In the genomic region with DNA sequence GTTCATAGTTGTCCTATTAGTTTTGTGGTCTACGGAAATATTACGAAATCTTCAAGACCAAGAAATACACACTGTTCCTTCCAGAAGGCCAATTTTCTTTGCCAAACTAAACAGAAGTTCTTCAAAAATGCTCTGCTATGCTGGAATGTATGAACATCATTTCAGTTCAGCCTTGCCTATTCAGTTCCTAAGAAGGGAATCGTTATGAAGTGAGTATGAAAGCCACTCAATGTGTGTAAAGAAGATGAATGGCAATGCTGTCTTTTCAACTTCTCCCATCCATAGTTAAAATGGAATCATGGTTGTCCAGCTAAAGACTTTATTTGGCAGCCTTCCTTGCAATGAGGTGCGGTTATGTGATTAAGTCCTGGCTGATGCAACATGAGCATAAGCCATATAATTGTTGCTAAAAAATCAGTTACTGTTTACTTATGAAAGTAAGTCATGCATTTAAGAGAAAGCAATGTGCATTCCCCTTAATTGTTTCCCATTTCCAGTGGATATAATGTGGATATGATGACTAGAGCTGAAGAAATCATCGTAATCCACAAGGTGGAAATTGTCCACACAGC, we compare ENCODE assay signal across 2 cellular contexts.
TF ChIP-seq lines count a peak whose summit lies in the region.

No MANE protein-coding gene starts in this region.

TF ChIP-seq in SK-N-SH treated with all-trans-retinoic acid at 6 μM for 48 hours, 23 proteins besides CTCF, POLR2A, EP300 and RAD21 (continued from another document):
- TF ChIP-seq, protein P1, sequence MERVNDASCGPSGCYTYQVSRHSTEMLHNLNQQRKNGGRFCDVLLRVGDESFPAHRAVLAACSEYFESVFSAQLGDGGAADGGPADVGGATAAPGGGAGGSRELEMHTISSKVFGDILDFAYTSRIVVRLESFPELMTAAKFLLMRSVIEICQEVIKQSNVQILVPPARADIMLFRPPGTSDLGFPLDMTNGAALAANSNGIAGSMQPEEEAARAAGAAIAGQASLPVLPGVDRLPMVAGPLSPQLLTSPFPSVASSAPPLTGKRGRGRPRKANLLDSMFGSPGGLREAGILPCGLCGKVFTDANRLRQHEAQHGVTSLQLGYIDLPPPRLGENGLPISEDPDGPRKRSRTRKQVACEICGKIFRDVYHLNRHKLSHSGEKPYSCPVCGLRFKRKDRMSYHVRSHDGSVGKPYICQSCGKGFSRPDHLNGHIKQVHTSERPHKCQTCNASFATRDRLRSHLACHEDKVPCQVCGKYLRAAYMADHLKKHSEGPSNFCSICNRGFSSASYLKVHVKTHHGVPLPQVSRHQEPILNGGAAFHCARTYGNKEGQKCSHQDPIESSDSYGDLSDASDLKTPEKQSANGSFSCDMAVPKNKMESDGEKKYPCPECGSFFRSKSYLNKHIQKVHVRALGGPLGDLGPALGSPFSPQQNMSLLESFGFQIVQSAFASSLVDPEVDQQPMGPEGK (CRISPR knock-in tag; IDR thresholded peaks at IDR 0.05; ENCODE audit: borderline replicate concordance), result no peak
TF ChIP-seq in SK-N-SH treated with all-trans-retinoic acid at 6 μM for 48 hours: peak in this region for 1.

TF ChIP-seq in SK-N-SH, 30 proteins besides CTCF, POLR2A, EP300 and RAD21 (continued from another document):
- TF ChIP-seq REST (IDR thresholded peaks at IDR 0.05; ENCODE audit: low read depth, low read length) (no peak), RXRA (IDR thresholded peaks at IDR 0.05; ENCODE audit: borderline replicate concordance, low read depth) (no peak), JUND (IDR thresholded peaks at IDR 0.05) (no peak), EZH2phosphoT487 (IDR thresholded peaks at IDR 0.05; ENCODE audit: borderline replicate concordance, low read depth) (no peak), POLR2AphosphoS5 (IDR thresholded peaks at IDR 0.05; ENCODE audit: low read depth, low read length) (no peak), YY1 (IDR thresholded peaks at IDR 0.05; ENCODE audit: low read depth) (no peak), NRF1 (IDR thresholded peaks at IDR 0.05; ENCODE audit: low read depth, low read length) (no peak), FOXM1 (IDR thresholded peaks at IDR 0.05; ENCODE audit: low read depth) (no peak), SMC3 (IDR thresholded peaks at IDR 0.05; ENCODE audit: low read depth, low read length) (no peak), TAF1 (IDR thresholded peaks at IDR 0.05; ENCODE audit: borderline replicate concordance, low read depth, low read length) (no peak)
- TF ChIP-seq, protein P2, sequence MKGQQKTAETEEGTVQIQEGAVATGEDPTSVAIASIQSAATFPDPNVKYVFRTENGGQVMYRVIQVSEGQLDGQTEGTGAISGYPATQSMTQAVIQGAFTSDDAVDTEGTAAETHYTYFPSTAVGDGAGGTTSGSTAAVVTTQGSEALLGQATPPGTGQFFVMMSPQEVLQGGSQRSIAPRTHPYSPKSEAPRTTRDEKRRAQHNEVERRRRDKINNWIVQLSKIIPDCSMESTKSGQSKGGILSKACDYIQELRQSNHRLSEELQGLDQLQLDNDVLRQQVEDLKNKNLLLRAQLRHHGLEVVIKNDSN (IDR thresholded peaks at IDR 0.05; ENCODE audit: borderline replicate concordance, low read depth), result no peak
- TF ChIP-seq, protein P3, sequence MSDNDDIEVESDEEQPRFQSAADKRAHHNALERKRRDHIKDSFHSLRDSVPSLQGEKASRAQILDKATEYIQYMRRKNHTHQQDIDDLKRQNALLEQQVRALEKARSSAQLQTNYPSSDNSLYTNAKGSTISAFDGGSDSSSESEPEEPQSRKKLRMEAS (IDR thresholded peaks at IDR 0.05; ENCODE audit: low read depth), result no peak
- TF ChIP-seq, protein P4, sequence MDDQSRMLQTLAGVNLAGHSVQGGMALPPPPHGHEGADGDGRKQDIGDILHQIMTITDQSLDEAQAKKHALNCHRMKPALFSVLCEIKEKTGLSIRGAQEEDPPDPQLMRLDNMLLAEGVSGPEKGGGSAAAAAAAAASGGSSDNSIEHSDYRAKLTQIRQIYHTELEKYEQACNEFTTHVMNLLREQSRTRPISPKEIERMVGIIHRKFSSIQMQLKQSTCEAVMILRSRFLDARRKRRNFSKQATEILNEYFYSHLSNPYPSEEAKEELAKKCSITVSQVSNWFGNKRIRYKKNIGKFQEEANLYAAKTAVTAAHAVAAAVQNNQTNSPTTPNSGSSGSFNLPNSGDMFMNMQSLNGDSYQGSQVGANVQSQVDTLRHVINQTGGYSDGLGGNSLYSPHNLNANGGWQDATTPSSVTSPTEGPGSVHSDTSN (IDR thresholded peaks at IDR 0.05), result no peak
- TF ChIP-seq, protein P5, sequence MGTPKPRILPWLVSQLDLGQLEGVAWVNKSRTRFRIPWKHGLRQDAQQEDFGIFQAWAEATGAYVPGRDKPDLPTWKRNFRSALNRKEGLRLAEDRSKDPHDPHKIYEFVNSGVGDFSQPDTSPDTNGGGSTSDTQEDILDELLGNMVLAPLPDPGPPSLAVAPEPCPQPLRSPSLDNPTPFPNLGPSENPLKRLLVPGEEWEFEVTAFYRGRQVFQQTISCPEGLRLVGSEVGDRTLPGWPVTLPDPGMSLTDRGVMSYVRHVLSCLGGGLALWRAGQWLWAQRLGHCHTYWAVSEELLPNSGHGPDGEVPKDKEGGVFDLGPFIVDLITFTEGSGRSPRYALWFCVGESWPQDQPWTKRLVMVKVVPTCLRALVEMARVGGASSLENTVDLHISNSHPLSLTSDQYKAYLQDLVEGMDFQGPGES (IDR thresholded peaks at IDR 0.05; ENCODE audit: low read depth, low read length), result no peak
